ENCODE assay signal across 9 cellular contexts in genomic region chr16:11621539-11621919, GRCh38. TPM values are rescaled to one million over a fixed set of nuclear protein-coding genes. Genes with fewer than 3 reads are reported as not detected.
DNase-seq lines count a peak whose midpoint lies in the region; ATAC-seq, FAIRE-seq and TF ChIP-seq lines count a peak whose summit lies in the region.
"Had no signal": no experiment of that assay in that cellular context is flagged by ENCODE, and none has a peak within 500 bp of the region (broad histone marks: within the 10 kb centered on the region; RNA-seq: fewer than 3 reads in every experiment).

No MANE protein-coding gene starts in this region.

- H3K4me1 ChIP-seq in adipocyte (ENCODE audit: control insufficient read depth, insufficient read depth, low read length), result peaks cover 3% of the 10 kb centered on the region

- POLR2A ChIA-PET in naive thymus-derived CD8-positive, alpha-beta T cell (lab: Charles Lee), result interaction anchor here (0.6 to 11.1 kb wide), 32 partner anchors 9 to 175 kb away, joined by 3 to 151 read pairs (median 8); partner anchors contain the start of genes LITAF, SNN, TXNDC11 and ZC3H7A

- H3K9ac ChIP-seq in adipocyte (ENCODE audit: low read length), result peak overlapping the region; percentile 43

- no peaks in the 10 kb centered on the region for H3K27me3 ChIP-seq in adipocyte (replicated peaks; ENCODE audit: control insufficient read depth, insufficient read depth, low read length)

- no peaks in the 10 kb centered on the region for H3K36me3 ChIP-seq in adipocyte (ENCODE audit: control insufficient read depth, insufficient read depth, low read length, severe bottlenecking)

- no peaks in the 10 kb centered on the region for H3K27me3 Mint-ChIP-seq in stimulated activated naive CD8-positive, alpha-beta T cell treated with anti-CD3 and anti-CD28 coated beads, Interleukin-15, Interleukin-2, amounts not matched to agents 100 ng/mL and 50 ng/mL, for 24 hours
- no peaks in the 10 kb centered on the region for H3K27me3 Mint-ChIP-seq in naive thymus-derived CD8-positive, alpha-beta T cell

- no peak for DNase-seq in stimulated activated naive CD8-positive, alpha-beta T cell treated with anti-CD3 and anti-CD28 coated beads, Interleukin-15, Interleukin-2, amounts not matched to agents 100 U/mL and 50 U/mL, for 24 hours
- DNase-seq in adipocyte (ENCODE audit: low read depth), result no peak
- no peak for DNase-seq in naive thymus-derived CD8-positive, alpha-beta T cell
- no peak for DNase-seq in MV-4-11 (lab: John Stamatoyannopoulos, UW)
- DNase-seq in H54 (ENCODE audit: insufficient read length, low spot score), result no peak

- H3K9me3 Mint-ChIP-seq in stimulated activated naive CD8-positive, alpha-beta T cell treated with anti-CD3 and anti-CD28 coated beads, Interleukin-15, Interleukin-2, amounts not matched to agents 100 ng/mL and 50 ng/mL, for 24 hours, result peaks cover 6% of the 10 kb centered on the region
- peaks cover 0 to 6% (median 3%) of the 10 kb centered on the region in 9 donors for H3K9me3 Mint-ChIP-seq in naive thymus-derived CD8-positive, alpha-beta T cell

- no peaks in the 10 kb centered on the region for H3K9me3 ChIP-seq in adipocyte (ENCODE audit: control insufficient read depth, low read length)

- H3K4me1 Mint-ChIP-seq in stimulated activated naive CD8-positive, alpha-beta T cell treated with anti-CD3 and anti-CD28 coated beads, Interleukin-15, Interleukin-2, amounts not matched to agents 100 ng/mL and 50 ng/mL, for 24 hours (ENCODE audit: low read depth), result peaks cover 66% of the 10 kb centered on the region
- H3K4me1 Mint-ChIP-seq in naive thymus-derived CD8-positive, alpha-beta T cell, result peaks cover 25 to 84% (median 73%) of the 10 kb centered on the region in 4 donors

- no peak for FAIRE-seq in H54 (lab: Jason Lieb, UNC)
- FAIRE-seq: endometrium had no signal

- peak overlapping the region; percentile 77 for H3K27ac Mint-ChIP-seq in stimulated activated naive CD8-positive, alpha-beta T cell treated with anti-CD3 and anti-CD28 coated beads, Interleukin-15, Interleukin-2, amounts not matched to agents 100 ng/mL and 50 ng/mL, for 24 hours
- peak overlapping the region; percentile 98 to 100 (median 99) for H3K27ac Mint-ChIP-seq in naive thymus-derived CD8-positive, alpha-beta T cell

- peaks cover 4% of the 10 kb centered on the region for H3K36me3 Mint-ChIP-seq in stimulated activated naive CD8-positive, alpha-beta T cell treated with anti-CD3 and anti-CD28 coated beads, Interleukin-15, Interleukin-2, amounts not matched to agents 100 ng/mL and 50 ng/mL, for 24 hours (ENCODE audit: low read depth)
- H3K36me3 Mint-ChIP-seq in naive thymus-derived CD8-positive, alpha-beta T cell, result no peaks in the 10 kb centered on the region

- ATAC-seq in stimulated activated naive CD8-positive, alpha-beta T cell treated with anti-CD3 and anti-CD28 coated beads, Interleukin-15, Interleukin-2, amounts not matched to agents 100 U/mL and 50 U/mL, for 24 hours, result no peak
- peak in 1 of 2 donors; percentile 4 for ATAC-seq in naive thymus-derived CD8-positive, alpha-beta T cell
- ATAC-seq in HG03442 (IDR thresholded peaks at IDR 0.05; ENCODE audit: unreplicated experiment) (no peak), GM19467 (IDR thresholded peaks at IDR 0.05; ENCODE audit: unreplicated experiment) (no peak)

- H3K4me3 ChIP-seq in adipocyte (ENCODE audit: low read length), result peak overlapping the region; percentile 3

- H3K4me3 Mint-ChIP-seq in stimulated activated naive CD8-positive, alpha-beta T cell treated with anti-CD3 and anti-CD28 coated beads, Interleukin-15, Interleukin-2, amounts not matched to agents 100 ng/mL and 50 ng/mL, for 24 hours, result peak overlapping the region; percentile 75
- H3K4me3 Mint-ChIP-seq in naive thymus-derived CD8-positive, alpha-beta T cell, result peak overlapping the region; percentile 76 to 95 (median 86)

- no peak for TF ChIP-seq POLR2A in H54 (IDR thresholded peaks at IDR 0.05; ENCODE audit: low read depth, low read length)

RNA-seq across cellular contexts. Expression of gene LITAF, which starts 34.8 kb away (rescaled TPM):
- 100 to 1,000 TPM; 169 to 176 TPM for total RNA-seq in naive thymus-derived CD8-positive, alpha-beta T cell
- 100 to 1,000 TPM; 553 to 770 (median 597) TPM for polyA plus RNA-seq in naive thymus-derived CD8-positive, alpha-beta T cell

RNA-seq across cellular contexts. Expression of gene SNN, which starts 46.7 kb away (rescaled TPM):
- total RNA-seq in naive thymus-derived CD8-positive, alpha-beta T cell, result 10 to 100 TPM; 24.4 to 25.9 TPM
- polyA plus RNA-seq in naive thymus-derived CD8-positive, alpha-beta T cell, result 10 to 100 TPM; 16.0 to 26.9 (median 19.0) TPM
